1 cellular context compared by ENCODE assay signal in the genomic region with DNA sequence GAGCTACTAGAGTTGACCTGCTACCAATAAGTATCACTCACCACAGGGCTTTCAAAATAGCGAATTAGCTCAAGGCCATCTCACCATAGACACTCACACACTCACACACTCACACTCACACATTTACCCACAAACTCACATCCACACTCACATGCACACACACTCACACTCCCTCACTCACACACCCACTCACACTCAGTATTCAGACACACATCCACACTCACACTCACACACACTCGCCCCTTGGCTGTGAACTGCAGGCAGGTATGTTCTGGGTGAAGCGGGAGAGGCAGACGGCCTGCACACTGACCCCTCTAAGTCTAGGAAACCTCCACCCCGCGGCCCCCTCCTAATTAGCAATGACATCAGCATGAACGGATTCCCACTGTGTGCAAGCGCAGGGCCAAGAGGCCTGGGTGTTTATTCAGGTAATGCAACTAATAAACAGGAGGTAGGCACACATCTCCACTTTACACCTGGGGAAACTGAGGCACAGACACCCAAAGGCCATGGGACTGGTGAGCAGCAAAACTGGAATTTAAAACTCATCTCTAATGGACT.
TF ChIP-seq lines count a peak whose summit lies in the region.

No MANE protein-coding gene starts in this region.

TF ChIP-seq in GM12878, 131 proteins besides CTCF, POLR2A, EP300 and RAD21 (continued from another document):
- TF ChIP-seq SMARCA5 (IDR thresholded peaks at IDR 0.05) (0 out of 2 replicates have a peak, but pooled peaks have one; percentile 62), ZBTB4 (CRISPR knock-in tag; IDR thresholded peaks at IDR 0.05) (no peak), ZNF274 (IDR thresholded peaks at IDR 0.05; ENCODE audit: insufficient read depth, insufficient read length) (no peak), HDGF (IDR thresholded peaks at IDR 0.05) (peak; percentile 92), NFXL1 (IDR thresholded peaks at IDR 0.05; ENCODE audit: borderline replicate concordance) (no peak), MLLT1 (IDR thresholded peaks at IDR 0.05) (peak; percentile 67), POLR2AphosphoS5 (IDR thresholded peaks at IDR 0.05; ENCODE audit: low read length) (0 out of 2 replicates have a peak, but pooled peaks have one; percentile 20), RFX5 (IDR thresholded peaks at IDR 0.05; ENCODE audit: low read depth, low read length) (no peak), BCL3 (IDR thresholded peaks at IDR 0.05; ENCODE audit: borderline replicate concordance, insufficient read depth, low read depth, low read length, poor library complexity, severe bottlenecking) (peak; percentile 46), ZZZ3 (IDR thresholded peaks at IDR 0.05; ENCODE audit: control insufficient read depth, insufficient read length, low read depth) (no peak), PBX3 (IDR thresholded peaks at IDR 0.05; ENCODE audit: insufficient replicate concordance, low read depth, low read length) (peak; percentile 16), TBL1XR1 (IDR thresholded peaks at IDR 0.05; ENCODE audit: low read depth, low read length) (no peak), WRNIP1 (IDR thresholded peaks at IDR 0.05; ENCODE audit: borderline replicate concordance, low read depth, low read length) (no peak), NBN (IDR thresholded peaks at IDR 0.05) (0 out of 2 replicates have a peak, but pooled peaks have one; percentile 10), IRF4 (IDR thresholded peaks at IDR 0.05; ENCODE audit: low read depth, low read length) (no peak), YY1 (IDR thresholded peaks at IDR 0.05; ENCODE audit: low read depth, low read length) (no peak), NR2C1 (IDR thresholded peaks at IDR 0.05) (no peak), MYB (IDR thresholded peaks at IDR 0.05; ENCODE audit: borderline replicate concordance, low read depth, low read length) (no peak), ZSCAN29 (IDR thresholded peaks at IDR 0.05) (no peak), NFIC (IDR thresholded peaks at IDR 0.05; ENCODE audit: low read depth, low read length) (no peak), SPI1 (IDR thresholded peaks at IDR 0.05; ENCODE audit: borderline replicate concordance, insufficient read depth, low read depth, low read length) (no peak), POLR2AphosphoS2 (IDR thresholded peaks at IDR 0.05; ENCODE audit: low read depth, low read length) (no peak)
- TF ChIP-seq, protein P1, sequence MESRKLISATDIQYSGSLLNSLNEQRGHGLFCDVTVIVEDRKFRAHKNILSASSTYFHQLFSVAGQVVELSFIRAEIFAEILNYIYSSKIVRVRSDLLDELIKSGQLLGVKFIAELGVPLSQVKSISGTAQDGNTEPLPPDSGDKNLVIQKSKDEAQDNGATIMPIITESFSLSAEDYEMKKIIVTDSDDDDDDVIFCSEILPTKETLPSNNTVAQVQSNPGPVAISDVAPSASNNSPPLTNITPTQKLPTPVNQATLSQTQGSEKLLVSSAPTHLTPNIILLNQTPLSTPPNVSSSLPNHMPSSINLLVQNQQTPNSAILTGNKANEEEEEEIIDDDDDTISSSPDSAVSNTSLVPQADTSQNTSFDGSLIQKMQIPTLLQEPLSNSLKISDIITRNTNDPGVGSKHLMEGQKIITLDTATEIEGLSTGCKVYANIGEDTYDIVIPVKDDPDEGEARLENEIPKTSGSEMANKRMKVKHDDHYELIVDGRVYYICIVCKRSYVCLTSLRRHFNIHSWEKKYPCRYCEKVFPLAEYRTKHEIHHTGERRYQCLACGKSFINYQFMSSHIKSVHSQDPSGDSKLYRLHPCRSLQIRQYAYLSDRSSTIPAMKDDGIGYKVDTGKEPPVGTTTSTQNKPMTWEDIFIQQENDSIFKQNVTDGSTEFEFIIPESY (IDR thresholded peaks at IDR 0.05) = peak; percentile 48; the same call in 1 of the 2 replicates
